Comparison of ENCODE assay signal across 7 cellular contexts in genomic region chr15:56919708-56920637, GRCh38. TPM values are rescaled to one million over a fixed set of nuclear protein-coding genes. Genes with fewer than 3 reads are reported as not detected.
DNase-seq lines count a peak whose midpoint lies in the region; ATAC-seq, FAIRE-seq and TF ChIP-seq lines count a peak whose summit lies in the region.

No MANE protein-coding gene starts in this region.

- DNase-seq in GM12891 (ENCODE audit: insufficient read length, low spot score) (no peak), HEK293T (ENCODE audit: extremely low spot score) (peak; percentile 18), NCI-H2171 (lab: John Stamatoyannopoulos, UW) (peak; percentile 27), osteocyte (ENCODE audit: extremely low spot score, unreplicated experiment) (no peak), DMS153 (lab: John Stamatoyannopoulos, UW) (no peak)
- peak; percentile 33 for DNase-seq in activated naive CD4-positive, alpha-beta T cell treated with anti-CD3 and anti-CD28 coated beads for 36 hours

- no peaks in the 10 kb centered on the region for H3K9me3 Mint-ChIP-seq in activated naive CD4-positive, alpha-beta T cell treated with anti-CD3 and anti-CD28 coated beads for 36 hours
- no peaks in the 10 kb centered on the region for H3K9me3 Mint-ChIP-seq in osteocyte (ENCODE audit: unreplicated experiment)

- peaks cover 40% of the 10 kb centered on the region for H3K4me1 Mint-ChIP-seq in activated naive CD4-positive, alpha-beta T cell treated with anti-CD3 and anti-CD28 coated beads for 36 hours (ENCODE audit: low read depth)
- H3K4me1 Mint-ChIP-seq in osteocyte (ENCODE audit: unreplicated experiment) = peaks cover 46% of the 10 kb centered on the region

- no peak for ATAC-seq in gastroesophageal sphincter

- H3K27ac Mint-ChIP-seq in activated naive CD4-positive, alpha-beta T cell treated with anti-CD3 and anti-CD28 coated beads for 36 hours = peak overlapping the region; percentile 93
- H3K27ac Mint-ChIP-seq in osteocyte (ENCODE audit: unreplicated experiment) = peak overlapping the region; percentile 84

- no peak for TF ChIP-seq EP300 in gastroesophageal sphincter (IDR thresholded peaks at IDR 0.05)

- peak overlapping the region; percentile 92 to 99 (median 98) for H3K27ac ChIP-seq in gastroesophageal sphincter

- POLR2A ChIA-PET in HEK293T (lab: Yijun Ruan, JAX) = interaction anchor here (1.0 to 1.1 kb wide), 2 partner anchors 10 to 33 kb away, joined by 4 to 5 read pairs; no protein-coding TSS in a partner anchor

- no peaks in the 10 kb centered on the region for H3K27me3 ChIP-seq in gastroesophageal sphincter

- H3K36me3 Mint-ChIP-seq in activated naive CD4-positive, alpha-beta T cell treated with anti-CD3 and anti-CD28 coated beads for 36 hours (ENCODE audit: low read depth) = peaks cover 25% of the 10 kb centered on the region
- peaks cover 23% of the 10 kb centered on the region for H3K36me3 Mint-ChIP-seq in osteocyte (ENCODE audit: unreplicated experiment)

- H3K9me3 ChIP-seq in gastroesophageal sphincter = no peaks in the 10 kb centered on the region

- no peaks in the 10 kb centered on the region for H3K27me3 Mint-ChIP-seq in activated naive CD4-positive, alpha-beta T cell treated with anti-CD3 and anti-CD28 coated beads for 36 hours (ENCODE audit: low read depth)
- H3K27me3 Mint-ChIP-seq in osteocyte (ENCODE audit: unreplicated experiment) = no peaks in the 10 kb centered on the region

- peak overlapping the region; percentile 96 for H3K4me3 Mint-ChIP-seq in activated naive CD4-positive, alpha-beta T cell treated with anti-CD3 and anti-CD28 coated beads for 36 hours
- peak overlapping the region; percentile 90 for H3K4me3 Mint-ChIP-seq in osteocyte (ENCODE audit: unreplicated experiment)

- no peaks in the 10 kb centered on the region for H3K36me3 ChIP-seq in gastroesophageal sphincter

- WGBS in gastroesophageal sphincter (ENCODE audit: low coverage in 1 of 2), 2 donors = 0 to 6% methylated on average over 13 to 17 of the region's 30 CpGs

- no peak for TF ChIP-seq CTCF in gastroesophageal sphincter (IDR thresholded peaks at IDR 0.05)
- no peak for TF ChIP-seq CTCF in osteocyte (IDR thresholded peaks at IDR 0.05)

- peak; percentile 47 for FAIRE-seq in GM12891 (lab: Jason Lieb, UNC)

- intact Hi-C loops in activated naive CD4-positive, alpha-beta T cell treated with anti-CD3 and anti-CD28 coated beads for 36 hours (cut with micrococcal nuclease) = loop anchor here (1.0 to 5.0 kb wide), 7 partner anchors 9 to 387 kb away; no protein-coding TSS in a partner anchor

- H3K4me3 ChIP-seq in gastroesophageal sphincter = peak overlapping the region; percentile 94 to 95

- peaks cover 3 to 77% (median 14%) of the 10 kb centered on the region in 3 donors for H3K4me1 ChIP-seq in gastroesophageal sphincter

- CTCF ChIA-PET in HEK293T (lab: Yijun Ruan, JAX) = no interaction called here
- CTCF ChIA-PET in activated naive CD4-positive, alpha-beta T cell treated with anti-CD3 and anti-CD28 coated beads for 36 hours (lab: Charles Lee) = interaction anchor here (1.3 kb wide), 1 partner anchor 10 kb away, joined by 3 read pairs; no protein-coding TSS in a partner anchor

- TF ChIP-seq POLR2A in GM12891 (IDR thresholded peaks at IDR 0.05; ENCODE audit: low read depth, low read length) (no peak), gastroesophageal sphincter (IDR thresholded peaks at IDR 0.05) (no peak)

TF ChIP-seq in GM12891, 5 proteins besides CTCF, POLR2A, EP300 and RAD21:
- TF ChIP-seq POU2F2 (IDR thresholded peaks at IDR 0.05; ENCODE audit: low read depth, low read length) = no peak

TF ChIP-seq in HEK293T, 16 proteins besides CTCF, POLR2A, EP300 and RAD21:
- no peak for TF ChIP-seq LEF1 (IDR thresholded peaks at IDR 0.05; ENCODE audit: borderline replicate concordance)
- no peak for TF ChIP-seq CTBP1 (IDR thresholded peaks at IDR 0.05; ENCODE audit: borderline replicate concordance)
- no peak for TF ChIP-seq PKNOX1 (IDR thresholded peaks at IDR 0.05)
- no peak for TF ChIP-seq FOXK2 (IDR thresholded peaks at IDR 0.05)
- TF ChIP-seq FOXA1 (IDR thresholded peaks at IDR 0.05) = no peak
- TF ChIP-seq L3MBTL2 (conservative IDR thresholded peaks at IDR 0.05) = no peak
- no peak for TF ChIP-seq FOXM1 (IDR thresholded peaks at IDR 0.05; ENCODE audit: borderline replicate concordance)
- no peak for TF ChIP-seq HDGF (IDR thresholded peaks at IDR 0.05; ENCODE audit: borderline replicate concordance)
- no peak for TF ChIP-seq NFRKB (IDR thresholded peaks at IDR 0.05)
- no peak for TF ChIP-seq SP1 (IDR thresholded peaks at IDR 0.05)
- TF ChIP-seq SUZ12 (IDR thresholded peaks at IDR 0.05) = no peak
- no peak for TF ChIP-seq TARDBP (IDR thresholded peaks at IDR 0.05)
- TF ChIP-seq ZNF384 (IDR thresholded peaks at IDR 0.05) = no peak
- no peak for TF ChIP-seq BHLHE40 (IDR thresholded peaks at IDR 0.05; ENCODE audit: borderline replicate concordance)
- TF ChIP-seq ELF4 (IDR thresholded peaks at IDR 0.05) = no peak
- no peak for TF ChIP-seq ARNT (IDR thresholded peaks at IDR 0.05)
TF ChIP-seq in HEK293T: peak in this region for 0.

RNA-seq across cellular contexts. Expression of gene TCF12, which starts 1.5 kb away (rescaled TPM):
- 15.4 TPM for polyA plus RNA-seq in GM12891 (2012; ENCODE audit: low read depth, missing spikeins)
- 10 to 100 TPM; 65.7 to 70.7 TPM for total RNA-seq in activated naive CD4-positive, alpha-beta T cell treated with anti-CD3 and anti-CD28 coated beads for 36 hours
- total RNA-seq in gastroesophageal sphincter (100 to 1,000 TPM in 3 of 4 donors, 10 to 100 TPM in 1; 78.1 to 194 (median 154) TPM), osteocyte (164 and 170 TPM in 2 replicates)

Comparison
In these comparisons a context has a peak if more than half of its experiments do, and no peak if none do; other contexts are left out.
1. DNase-seq: peak in HEK293T (single experiment), NCI-H2171 (single experiment) and activated naive CD4-positive, alpha-beta T cell treated with anti-CD3 and anti-CD28 coated beads for 36 hours (single experiment); none in GM12891 (single experiment), osteocyte (single experiment) and DMS153 (single experiment).